ENCODE assay signal across 20 cellular contexts in genomic region chr20:48965189-48965910, GRCh38. TPM values are rescaled to one million over a fixed set of nuclear protein-coding genes. Genes with fewer than 3 reads are reported as not detected.
DNase-seq lines count a peak whose midpoint lies in the region; ATAC-seq and TF ChIP-seq lines count a peak whose summit lies in the region.
"Had no signal": no experiment of that assay in that cellular context is flagged by ENCODE, and none has a peak within 500 bp of the region (broad histone marks: within the 10 kb centered on the region; RNA-seq: fewer than 3 reads in every experiment).

No MANE protein-coding gene starts in this region.

- H3K27me3 Mint-ChIP-seq in activated naive CD8-positive, alpha-beta T cell treated with anti-CD3 and anti-CD28 coated beads, Interleukin-2, amount 10 ng/mL, durations not matched to agents 7 days and 5 days = no peaks in the 10 kb centered on the region
- H3K27me3 Mint-ChIP-seq in activated naive CD8-positive, alpha-beta T cell treated with anti-CD3 and anti-CD28 coated beads for 36 hours = no peaks in the 10 kb centered on the region
- H3K27me3 Mint-ChIP-seq: activated CD8-positive, alpha-beta memory T cell treated with anti-CD3 and anti-CD28 coated beads, Interleukin-2, amount 10 ng/mL, durations not matched to agents 7 days and 5 days; effector memory CD8-positive, alpha-beta T cell; IgD-negative memory B cell had no signal

- H3K4me3 ChIP-seq in WERI-Rb-1 (ENCODE audit: low read depth, low read length) (no peak overlapping the region), fibroblast of lung (replicated peaks in 1 of 4; ENCODE audit: control extremely low read depth in 1 of 4, insufficient read depth in 1 of 4, low read depth in 3 of 4, low read length in 4 of 4) (no peak overlapping the region), stomach smooth muscle (ENCODE audit: low read length in 2 of 2) (no peak overlapping the region), spleen (no peak overlapping the region)
- H3K4me3 ChIP-seq: heart left ventricle had no signal

- no peaks in the 10 kb centered on the region for H3K4me1 Mint-ChIP-seq in activated naive CD8-positive, alpha-beta T cell treated with anti-CD3 and anti-CD28 coated beads, Interleukin-2, amount 10 ng/mL, durations not matched to agents 7 days and 5 days
- H3K4me1 Mint-ChIP-seq in activated naive CD8-positive, alpha-beta T cell treated with anti-CD3 and anti-CD28 coated beads for 36 hours = no peaks in the 10 kb centered on the region
- H3K4me1 Mint-ChIP-seq: activated CD8-positive, alpha-beta memory T cell treated with anti-CD3 and anti-CD28 coated beads, Interleukin-2, amount 10 ng/mL, durations not matched to agents 7 days and 5 days; IgD-negative memory B cell; stimulated activated effector memory CD8-positive, alpha-beta T cell treated with anti-CD3 and anti-CD28 coated beads, Interleukin-12 subunit alpha, Interleukin-12 subunit beta, amount 100 ng/mL, for 72 hours had no signal

- no peaks in the 10 kb centered on the region for H3K9me3 ChIP-seq in WERI-Rb-1 (ENCODE audit: severe bottlenecking)
- H3K9me3 ChIP-seq in fibroblast of lung (ENCODE audit: control insufficient read depth, insufficient read depth, low read depth, low read length) = no peaks in the 10 kb centered on the region
- H3K9me3 ChIP-seq in stomach smooth muscle (ENCODE audit: control insufficient read depth in 2 of 2, low read length in 2 of 2) = no peaks in the 10 kb centered on the region
- H3K9me3 ChIP-seq in spleen = no peaks in the 10 kb centered on the region
- H3K9me3 ChIP-seq: heart left ventricle, neutrophil had no signal

- no peaks in the 10 kb centered on the region for H3K79me2 ChIP-seq in fibroblast of lung (ENCODE audit: control insufficient read depth, insufficient read depth, low read length)

- no peak overlapping the region for H3K9ac ChIP-seq in fibroblast of lung (ENCODE audit: insufficient read depth, low read length)
- H3K9ac ChIP-seq in stomach smooth muscle (ENCODE audit: low read length in 2 of 2) = no peak overlapping the region

- no peaks in the 10 kb centered on the region for H3K27me3 ChIP-seq in WERI-Rb-1 (ENCODE audit: insufficient read depth, low read depth, severe bottlenecking)
- no peaks in the 10 kb centered on the region for H3K27me3 ChIP-seq in fibroblast of lung (ENCODE audit: control insufficient read depth, insufficient read depth, low read length)
- no peaks in the 10 kb centered on the region for H3K27me3 ChIP-seq in stomach smooth muscle (ENCODE audit: control insufficient read depth in 1 of 2, insufficient read depth in 2 of 2, low read length in 2 of 2)
- H3K27me3 ChIP-seq in spleen (replicated peaks in 1 of 7) = no peaks in the 10 kb centered on the region
- H3K27me3 ChIP-seq: heart left ventricle, neutrophil had no signal

- TF ChIP-seq POLR2A in spleen (IDR thresholded peaks at IDR 0.05) = no peak

- H3K4me3 Mint-ChIP-seq in activated naive CD8-positive, alpha-beta T cell treated with anti-CD3 and anti-CD28 coated beads, Interleukin-2, amount 10 ng/mL, durations not matched to agents 7 days and 5 days = no peak overlapping the region
- H3K4me3 Mint-ChIP-seq in activated naive CD8-positive, alpha-beta T cell treated with anti-CD3 and anti-CD28 coated beads for 36 hours = no peak overlapping the region
- H3K4me3 Mint-ChIP-seq: activated CD8-positive, alpha-beta memory T cell treated with anti-CD3 and anti-CD28 coated beads, Interleukin-2, amount 10 ng/mL, durations not matched to agents 7 days and 5 days; effector memory CD8-positive, alpha-beta T cell; IgD-negative memory B cell; stimulated activated effector memory CD8-positive, alpha-beta T cell treated with anti-CD3 and anti-CD28 coated beads, Interleukin-12 subunit alpha, Interleukin-12 subunit beta, amount 100 ng/mL, for 72 hours; T-helper 2 cell treated with Interferon-gamma antibody and Interleukin-4, amounts not matched to agents 5 μg/mL and 100 μg/mL, for 36 hours had no signal

- no peak overlapping the region for H2AFZ ChIP-seq in fibroblast of lung (ENCODE audit: low read length)

- POLR2A ChIA-PET in activated naive CD8-positive, alpha-beta T cell treated with anti-CD3 and anti-CD28 coated beads, Interleukin-2, amount 10 ng/mL, durations not matched to agents 7 days and 5 days (lab: Charles Lee) = no interaction called here

- H3K36me3 ChIP-seq in WERI-Rb-1 (peaks cover 36% of the 10 kb centered on the region), fibroblast of lung (ENCODE audit: control insufficient read depth, insufficient read depth, low read length) (peaks cover 5% of the 10 kb centered on the region), stomach smooth muscle (ENCODE audit: control insufficient read depth in 2 of 2, insufficient read depth in 2 of 2, low read length in 2 of 2) (peaks cover 12 to 21% of the 10 kb centered on the region in 2 donors), spleen (peaks cover 4 to 100% (median 60%) of the 10 kb centered on the region in 6 donors)

- H3K9me3 Mint-ChIP-seq in activated naive CD8-positive, alpha-beta T cell treated with anti-CD3 and anti-CD28 coated beads, Interleukin-2, amount 10 ng/mL, durations not matched to agents 7 days and 5 days = no peaks in the 10 kb centered on the region
- no peaks in the 10 kb centered on the region for H3K9me3 Mint-ChIP-seq in activated naive CD8-positive, alpha-beta T cell treated with anti-CD3 and anti-CD28 coated beads for 36 hours
- H3K9me3 Mint-ChIP-seq: effector memory CD8-positive, alpha-beta T cell; IgD-negative memory B cell; stimulated activated effector memory CD8-positive, alpha-beta T cell treated with anti-CD3 and anti-CD28 coated beads, Interleukin-12 subunit alpha, Interleukin-12 subunit beta, amount 100 ng/mL, for 72 hours; T-helper 2 cell treated with Interferon-gamma antibody and Interleukin-4, amounts not matched to agents 5 μg/mL and 100 μg/mL, for 36 hours had no signal

- TF ChIP-seq CTCF in WERI-Rb-1 (IDR thresholded peaks at IDR 0.05; ENCODE audit: low read depth, low read length) (no peak), fibroblast of lung (conservative IDR thresholded peaks at IDR 0.05 in 1 of 2, IDR thresholded peaks at IDR 0.05 in 1 of 2; ENCODE audit: low read depth in 1 of 2, low read length in 2 of 2) (no peak), spleen (IDR thresholded peaks at IDR 0.05 in 8 of 11, conservative IDR thresholded peaks at IDR 0.05 in 3 of 11) (no peak)

- peak overlapping the region; percentile 54 for H3K4me2 ChIP-seq in fibroblast of lung (ENCODE audit: extremely low read depth, insufficient read depth, low read length)

- no peak for DNase-seq in activated naive CD8-positive, alpha-beta T cell treated with anti-CD3 and anti-CD28 coated beads, Interleukin-2, amount 10 ng/mL, durations not matched to agents 7 days and 5 days
- DNase-seq in activated naive CD8-positive, alpha-beta T cell treated with anti-CD3 and anti-CD28 coated beads for 36 hours = no peak
- DNase-seq in WERI-Rb-1 (peak; percentile 13), fibroblast of lung (ENCODE audit: low read depth in 2 of 2) (peak; percentile 40 to 53), spleen (no peak)
- DNase-seq: ACHN; activated CD4-positive, CD25-positive, alpha-beta regulatory T cell treated with anti-CD3 and anti-CD28 coated beads, Interleukin-2, amount 50 U/mL, for 72 hours; activated CD8-positive, alpha-beta memory T cell treated with anti-CD3 and anti-CD28 coated beads, Interleukin-2, amount 10 ng/mL, durations not matched to agents 7 days and 5 days; activated naive CD4-positive, alpha-beta T cell treated with Interleukin-2 at 50 U/mL for 16 hours; effector memory CD8-positive, alpha-beta T cell; heart left ventricle; NCI-H345; Right ventricle myocardium superior had no signal

- WGBS in spleen, 5 donors = 89 to 94% (median 93%) methylated on average over 3 of the region's 3 CpGs

- intact Hi-C loops in spleen (cut with DNase I; ENCODE audit: low total_unique reads) = no loop called here

- H3K36me3 Mint-ChIP-seq in activated naive CD8-positive, alpha-beta T cell treated with anti-CD3 and anti-CD28 coated beads, Interleukin-2, amount 10 ng/mL, durations not matched to agents 7 days and 5 days = peaks cover 6% of the 10 kb centered on the region
- peaks cover 3% of the 10 kb centered on the region for H3K36me3 Mint-ChIP-seq in activated naive CD8-positive, alpha-beta T cell treated with anti-CD3 and anti-CD28 coated beads for 36 hours

- H4K20me1 ChIP-seq in fibroblast of lung (ENCODE audit: control insufficient read depth, extremely low read depth, insufficient read depth, low read length) = no peaks in the 10 kb centered on the region

- no peak for ATAC-seq in activated naive CD8-positive, alpha-beta T cell treated with anti-CD3 and anti-CD28 coated beads, Interleukin-2, amount 10 ng/mL, durations not matched to agents 7 days and 5 days (ENCODE audit: low read depth)
- ATAC-seq in GM21423 (IDR thresholded peaks at IDR 0.05; ENCODE audit: unreplicated experiment) (no peak), HG03571 (IDR thresholded peaks at IDR 0.05; ENCODE audit: unreplicated experiment) (no peak)
- ATAC-seq: activated CD8-positive, alpha-beta memory T cell treated with anti-CD3 and anti-CD28 coated beads, Interleukin-2, amount 10 ng/mL, durations not matched to agents 7 days and 5 days; effector memory CD8-positive, alpha-beta T cell; heart left ventricle; stimulated activated effector memory CD8-positive, alpha-beta T cell treated with anti-CD3 and anti-CD28 coated beads, Interleukin-12 subunit alpha, Interleukin-12 subunit beta, amount 100 ng/mL, for 72 hours had no signal

- peak overlapping the region; percentile 20 for H3K27ac Mint-ChIP-seq in activated naive CD8-positive, alpha-beta T cell treated with anti-CD3 and anti-CD28 coated beads, Interleukin-2, amount 10 ng/mL, durations not matched to agents 7 days and 5 days
- H3K27ac Mint-ChIP-seq in activated naive CD8-positive, alpha-beta T cell treated with anti-CD3 and anti-CD28 coated beads for 36 hours = no peak overlapping the region
- H3K27ac Mint-ChIP-seq: activated CD8-positive, alpha-beta memory T cell treated with anti-CD3 and anti-CD28 coated beads, Interleukin-2, amount 10 ng/mL, durations not matched to agents 7 days and 5 days; stimulated activated effector memory CD8-positive, alpha-beta T cell treated with anti-CD3 and anti-CD28 coated beads, Interleukin-12 subunit alpha, Interleukin-12 subunit beta, amount 100 ng/mL, for 72 hours; T-helper 2 cell treated with Interferon-gamma antibody and Interleukin-4, amounts not matched to agents 5 μg/mL and 100 μg/mL, for 36 hours had no signal

- H3K27ac ChIP-seq in WERI-Rb-1 (no peak overlapping the region), fibroblast of lung (ENCODE audit: insufficient read depth, low read length) (peak overlapping the region; percentile 32), stomach smooth muscle (ENCODE audit: low read length) (peak overlapping the region; percentile 58), spleen (no peak overlapping the region)
- H3K27ac ChIP-seq: heart left ventricle, neutrophil had no signal

- H3K4me1 ChIP-seq in fibroblast of lung (ENCODE audit: control insufficient read depth, extremely low read depth, insufficient read depth, low read length) (peaks cover 12% of the 10 kb centered on the region), stomach smooth muscle (ENCODE audit: control insufficient read depth, insufficient read depth, low read length) (peaks cover 12% of the 10 kb centered on the region), spleen (peaks cover 0 to 5% (median 0%) of the 10 kb centered on the region in 6 donors)

RNA-seq across cellular contexts. Expression of gene ARFGEF2, which starts 43.8 kb away (rescaled TPM):
- total RNA-seq in activated naive CD8-positive, alpha-beta T cell treated with anti-CD3 and anti-CD28 coated beads, Interleukin-2, amount 10 ng/mL, durations not matched to agents 7 days and 5 days = 10 to 100 TPM; 19.8 to 20.6 TPM
- total RNA-seq in activated naive CD8-positive, alpha-beta T cell treated with anti-CD3 and anti-CD28 coated beads for 36 hours = 10 to 100 TPM; 30.4 to 30.8 TPM
- total RNA-seq in fibroblast of lung = 30.8 and 42.8 TPM in 2 replicates
- 14.7 and 17.3 TPM in 2 replicates for polyA plus RNA-seq in fibroblast of lung
- polyA plus RNA-seq in fibroblast of lung (2012) = 10.1 and 13.5 TPM in 2 replicates
- 32.1 and 35.1 TPM in 2 replicates for polyA minus RNA-seq in fibroblast of lung (ENCODE audit: low replicate concordance)
- 10 to 100 TPM; 34.2 to 44.4 (median 41.2) TPM for total RNA-seq in spleen
- 10 to 100 TPM in 1 of 3 donors, 1 to 10 TPM in 2; 6.7 to 10.2 (median 7.7) TPM for polyA plus RNA-seq in spleen

Comparison
In these comparisons a context has a peak if more than half of its experiments do, and no peak if none do; other contexts are left out.
1. DNase-seq: peak in WERI-Rb-1 (single experiment) and fibroblast of lung (2 of 2); none in activated naive CD8-positive, alpha-beta T cell treated with anti-CD3 and anti-CD28 coated beads, Interleukin-2, amount 10 ng/mL, durations not matched to agents 7 days and 5 days (single experiment), activated naive CD8-positive, alpha-beta T cell treated with anti-CD3 and anti-CD28 coated beads for 36 hours (single experiment) and spleen (single experiment).
2. H3K27ac ChIP-seq: peak in fibroblast of lung (single experiment) and stomach smooth muscle (single experiment); none in WERI-Rb-1 (single experiment) and spleen (0 of 8).